Comparison of ENCODE assay signal across 11 cellular contexts in the genomic region with DNA sequence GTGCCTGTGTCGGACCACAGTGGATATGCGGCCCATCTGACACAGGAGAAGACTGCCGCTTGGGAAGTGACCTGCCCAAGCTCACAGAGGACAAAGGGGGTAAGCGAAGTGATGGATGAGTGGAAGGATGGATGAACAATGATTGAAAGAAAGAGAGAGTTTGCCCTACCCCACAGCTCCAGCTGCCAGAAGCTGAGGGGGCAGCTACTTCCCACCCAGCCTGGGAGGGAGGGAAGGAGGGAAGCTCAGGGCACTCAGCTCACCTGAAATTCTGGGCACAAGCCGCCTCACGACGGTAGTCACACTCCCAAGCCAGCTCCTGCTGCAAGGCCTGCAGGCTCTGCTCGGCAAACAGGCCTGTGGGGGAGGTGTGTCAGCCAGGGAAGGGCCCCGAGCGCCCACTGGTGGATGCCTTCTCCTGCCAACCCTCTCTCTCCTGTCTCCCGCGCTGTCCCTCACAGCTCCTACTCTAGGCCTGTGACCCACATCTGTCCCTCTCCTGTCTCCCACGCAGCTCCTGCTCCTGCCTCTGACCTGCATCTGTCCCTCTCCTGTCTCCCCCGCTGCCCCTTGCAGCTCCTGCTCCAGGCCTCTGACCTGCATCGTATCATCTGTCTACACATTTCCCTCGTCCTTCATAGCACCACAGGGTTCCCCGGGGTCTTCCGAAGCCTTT. TPM values are rescaled to one million over a fixed set of nuclear protein-coding genes. Genes with fewer than 3 reads are reported as not detected.
DNase-seq lines count a peak whose midpoint lies in the region; ATAC-seq and TF ChIP-seq lines count a peak whose summit lies in the region.
"Had no signal": no experiment of that assay in that cellular context is flagged by ENCODE, and none has a peak within 500 bp of the region (broad histone marks: within the 10 kb centered on the region; RNA-seq: fewer than 3 reads in every experiment).

No MANE protein-coding gene starts in this region.

- no peak for TF ChIP-seq POLR2A in stomach (IDR thresholded peaks at IDR 0.05)

- 52 to 74% (median 63%) methylated on average over 18 of the region's 18 CpGs for WGBS in stomach, 5 donors

- TF ChIP-seq CTCF in WI38 (IDR thresholded peaks at IDR 0.05; ENCODE audit: low read depth, low read length) (peak; percentile 61), stomach (IDR thresholded peaks at IDR 0.05) (peak in 5 of 7 experiments; percentile 18 to 41 (median 38))

- TF ChIP-seq EP300 in stomach (IDR thresholded peaks at IDR 0.05): no peak

- H3K27ac ChIP-seq in HUES6 (ENCODE audit: low read depth, low read length): no peak overlapping the region
- H3K27ac ChIP-seq in stomach: peak overlapping the region in 2 of 5 donors; percentile 10 to 30

- ATAC-seq in left cardiac atrium: peak; percentile 61 to 81
- no peak for ATAC-seq in HG03175 (IDR thresholded peaks at IDR 0.05; ENCODE audit: unreplicated experiment)
- ATAC-seq in HG03460 (IDR thresholded peaks at IDR 0.05; ENCODE audit: unreplicated experiment): no peak
- ATAC-seq: activated CD8-positive, alpha-beta T cell treated with anti-CD3 and anti-CD28 coated beads for 36 hours; GM12878 had no signal

- peak overlapping the region; percentile 32 for H3K9ac ChIP-seq in HUES6 (ENCODE audit: low read length)

- intact Hi-C loops in left cardiac atrium (cut with DNase I): loop anchor here in 1 of 2 donors (5.0 kb wide), 1 partner anchor 40 kb away; no protein-coding TSS in a partner anchor
- intact Hi-C loops in stomach (cut with DNase I; ENCODE audit: low total_unique reads): no loop called here

- H3K36me3 ChIP-seq in HUES6 (ENCODE audit: control insufficient read depth, insufficient read depth, low read length) (peaks cover 77% of the 10 kb centered on the region), stomach (peaks cover 47 to 92% (median 91%) of the 10 kb centered on the region in 4 donors)

- DNase-seq in left cardiac atrium (no peak), stomach (peak; percentile 74), SW 1271 (lab: John Stamatoyannopoulos, UW) (no peak)
- no peak for DNase-seq in activated CD4-positive, alpha-beta T cell treated with anti-CD3 and anti-CD28 coated beads, Interleukin-2, amount 50 U/mL, for 1 hour
- DNase-seq: activated CD8-positive, alpha-beta T cell treated with anti-CD3 and anti-CD28 coated beads for 36 hours; NCI-H345 had no signal

- H3K9me3 ChIP-seq in HUES6 (ENCODE audit: control insufficient read depth, insufficient read depth, low read depth, low read length) (no peaks in the 10 kb centered on the region), stomach (no peaks in the 10 kb centered on the region)

- H3K4me3 ChIP-seq in HUES6 (ENCODE audit: low read depth, low read length) (no peak overlapping the region), WI38 (ENCODE audit: low read depth, low read length) (no peak overlapping the region), stomach (no peak overlapping the region)
- H3K4me3 ChIP-seq: GM12878 had no signal

- H3K27me3 ChIP-seq in HUES6 (ENCODE audit: control insufficient read depth, insufficient read depth, low read length) (no peaks in the 10 kb centered on the region), stomach (no peaks in the 10 kb centered on the region)

- H3K4me1 ChIP-seq in HUES6 (ENCODE audit: control insufficient read depth, insufficient read depth, low read length) (no peaks in the 10 kb centered on the region), stomach (peaks cover 0 to 6% (median 0%) of the 10 kb centered on the region in 4 donors)

RNA-seq across cellular contexts. Expression of a gene that starts 12.0 kb away (rescaled TPM):
- total RNA-seq in left cardiac atrium: 10 to 100 TPM; 17.6 to 24.6 TPM
- 100 to 1,000 TPM in 2 of 5 donors, 10 to 100 TPM in 3; 14.7 to 254 (median 31.6) TPM for total RNA-seq in stomach
- 10 to 100 TPM; 10.1 to 12.9 (median 11.6) TPM for polyA plus RNA-seq in stomach

RNA-seq across cellular contexts. Expression of a gene that starts 14.2 kb away (rescaled TPM):
- 10 to 100 TPM; 20.1 to 32.0 TPM for total RNA-seq in left cardiac atrium
- total RNA-seq in stomach: 10 to 100 TPM; 40.9 to 91.5 (median 52.3) TPM
- polyA plus RNA-seq in stomach: 10 to 100 TPM; 26.9 to 35.2 (median 29.2) TPM

RNA-seq across cellular contexts. Expression of a gene that starts 14.4 kb away (rescaled TPM):
- total RNA-seq in left cardiac atrium: 10 to 100 TPM; 12.4 to 17.6 TPM
- total RNA-seq in stomach: 10 to 100 TPM; 17.8 to 84.0 (median 31.4) TPM
- polyA plus RNA-seq in stomach: 10 to 100 TPM; 19.7 to 32.2 (median 20.5) TPM

RNA-seq across cellular contexts. Expression of a gene that starts 47.8 kb away (rescaled TPM):
- total RNA-seq in left cardiac atrium: 1 to 10 TPM; 4.2 to 6.2 TPM
- total RNA-seq in stomach: 10 to 100 TPM in 2 of 5 donors, 1 to 10 TPM in 2, under 1 TPM in 1; 0.73 to 24.6 (median 8.2) TPM
- polyA plus RNA-seq in stomach: 1 to 10 TPM; 5.5 to 9.7 (median 8.2) TPM

RNA-seq across cellular contexts. Expression of a gene that starts 48.5 kb away (rescaled TPM):
- 10 to 100 TPM; 23.1 to 34.9 TPM for total RNA-seq in left cardiac atrium
- 100 to 1,000 TPM in 2 of 5 donors, 10 to 100 TPM in 2, 1 to 10 TPM in 1; 4.9 to 258 (median 46.0) TPM for total RNA-seq in stomach
- 10 to 100 TPM; 33.1 to 74.6 (median 71.6) TPM for polyA plus RNA-seq in stomach

Comparison
In these comparisons a context has a peak if more than half of its experiments do, and no peak if none do; other contexts are left out.
1. ATAC-seq: peak in left cardiac atrium (2 of 2); none in HG03175 (single experiment) and HG03460 (single experiment).